ENCODE assay signal across 1 cellular context in genomic region chr17:3845754-3846738, GRCh38.
TF ChIP-seq lines count a peak whose summit lies in the region.

TSS of gene NCBP3 (minus strand) at chr17:3846246. CDS start at chr17:3846223, 23 bp downstream.

TF ChIP-seq in WTC11, 78 proteins besides CTCF, POLR2A, EP300 and RAD21 (continued from another document):
- TF ChIP-seq IRF1 (CRISPR knock-in tag; IDR thresholded peaks at IDR 0.05) (no peak), CREB1 (CRISPR knock-in tag; IDR thresholded peaks at IDR 0.05) (no peak), PREB (CRISPR knock-in tag; IDR thresholded peaks at IDR 0.05; ENCODE audit: borderline replicate concordance) (no peak), MYBL2 (CRISPR knock-in tag; IDR thresholded peaks at IDR 0.05) (peak; percentile 94), USF1 (CRISPR knock-in tag; IDR thresholded peaks at IDR 0.05) (no peak), ZNF396 (CRISPR knock-in tag; IDR thresholded peaks at IDR 0.05; ENCODE audit: borderline replicate concordance) (no peak), PRRX2 (CRISPR knock-in tag; IDR thresholded peaks at IDR 0.05) (no peak), ETV6 (CRISPR knock-in tag; IDR thresholded peaks at IDR 0.05) (0 out of 2 replicates have a peak, but pooled peaks have one; percentile 84), ZNF671 (CRISPR knock-in tag; IDR thresholded peaks at IDR 0.05) (no peak), NFE2L1 (CRISPR knock-in tag; IDR thresholded peaks at IDR 0.05) (peak; percentile 69; the same call in 1 of the 2 replicates), ZBTB21 (CRISPR knock-in tag; IDR thresholded peaks at IDR 0.05; ENCODE audit: borderline replicate concordance) (peak; percentile 85; the same call in 1 of the 2 replicates), ZNF512 (CRISPR knock-in tag; IDR thresholded peaks at IDR 0.05; ENCODE audit: borderline replicate concordance) (0 out of 2 replicates have a peak, but pooled peaks have one; percentile 69), USF2 (CRISPR knock-in tag; IDR thresholded peaks at IDR 0.05) (peak; percentile 37), SMAD3 (CRISPR knock-in tag; IDR thresholded peaks at IDR 0.05; ENCODE audit: borderline replicate concordance) (peak; percentile 55; the same call in 1 of the 2 replicates), E2F1 (CRISPR knock-in tag; IDR thresholded peaks at IDR 0.05) (peak; percentile 39; the same call in 1 of the 2 replicates), ZNF138 (CRISPR knock-in tag; conservative IDR thresholded peaks at IDR 0.05) (no peak), CREM (CRISPR knock-in tag; IDR thresholded peaks at IDR 0.05) (peak; percentile 59; the same call in 1 of the 2 replicates), ZNF281 (CRISPR knock-in tag; IDR thresholded peaks at IDR 0.05) (no peak), ARID4B (CRISPR knock-in tag; IDR thresholded peaks at IDR 0.05; ENCODE audit: borderline replicate concordance) (peak; percentile 71; the same call in 1 of the 2 replicates), NR1H2 (CRISPR knock-in tag; IDR thresholded peaks at IDR 0.05) (no peak), NFATC4 (CRISPR knock-in tag; IDR thresholded peaks at IDR 0.05) (no peak), TP53 (CRISPR knock-in tag; IDR thresholded peaks at IDR 0.05) (peak; percentile 54; the same call in 1 of the 2 replicates), GABPB1 (CRISPR knock-in tag; IDR thresholded peaks at IDR 0.05) (peak; percentile 71), ERG (CRISPR knock-in tag; IDR thresholded peaks at IDR 0.05) (0 out of 2 replicates have a peak, but pooled peaks have one; percentile 22), OVOL2 (CRISPR knock-in tag; IDR thresholded peaks at IDR 0.05; ENCODE audit: borderline replicate concordance) (no peak; the same call in 1 of the 2 replicates), ATF3 (CRISPR knock-in tag; conservative IDR thresholded peaks at IDR 0.05) (no peak), E2F5 (CRISPR knock-in tag; IDR thresholded peaks at IDR 0.05) (peak; percentile 94), ATF2 (CRISPR knock-in tag; IDR thresholded peaks at IDR 0.05; ENCODE audit: borderline replicate concordance, low read depth) (no peak), FOXP4 (CRISPR knock-in tag; IDR thresholded peaks at IDR 0.05) (0 out of 2 replicates have a peak, but pooled peaks have one; percentile 50), NFYB (CRISPR knock-in tag; conservative IDR thresholded peaks at IDR 0.05; ENCODE audit: low read depth) (peak; percentile 35; the same call in 1 of the 2 replicates)
TF ChIP-seq in WTC11: peak in this region for 28.
